1 cellular context compared by ENCODE assay signal in genomic region chr2:172427990-172428840, GRCh38.
TF ChIP-seq lines count a peak whose summit lies in the region.

No MANE protein-coding gene starts in this region.

TF ChIP-seq in HepG2, 621 proteins besides CTCF, POLR2A, EP300 and RAD21 (continued from another document and continues in another):
- TF ChIP-seq HOXA7 (CRISPR knock-in tag; IDR thresholded peaks at IDR 0.05) (no peak), PCBP2 (optimal IDR thresholded peaks at IDR 0.05; ENCODE audit: low read depth, low read length, poor library complexity, severe bottlenecking) (no peak), HIVEP1 (CRISPR knock-in tag; IDR thresholded peaks at IDR 0.05) (0 out of 2 replicates have a peak, but pooled peaks have one; percentile 51), ZNF749 (CRISPR knock-in tag; IDR thresholded peaks at IDR 0.05; ENCODE audit: borderline replicate concordance) (0 out of 2 replicates have a peak, but pooled peaks have one; percentile 27), POLR2AphosphoS5 (IDR thresholded peaks at IDR 0.05; ENCODE audit: low read depth, low read length) (no peak), ZFP37 (CRISPR knock-in tag; IDR thresholded peaks at IDR 0.05; ENCODE audit: borderline replicate concordance) (no peak), MIXL1 (CRISPR knock-in tag; IDR thresholded peaks at IDR 0.05) (no peak), EEA1 (CRISPR knock-in tag; IDR thresholded peaks at IDR 0.05; ENCODE audit: borderline replicate concordance) (no peak), ZNF572 (CRISPR knock-in tag; IDR thresholded peaks at IDR 0.05) (no peak), JARID2 (CRISPR knock-in tag; IDR thresholded peaks at IDR 0.05; ENCODE audit: insufficient replicate concordance) (no peak), RBAK (CRISPR knock-in tag; IDR thresholded peaks at IDR 0.05) (0 out of 2 replicates have a peak, but pooled peaks have one; percentile 32), ZNF619 (CRISPR knock-in tag; IDR thresholded peaks at IDR 0.05) (no peak), RFXAP (CRISPR knock-in tag; IDR thresholded peaks at IDR 0.05; ENCODE audit: borderline replicate concordance) (peak; percentile 74; the same call in 1 of the 2 replicates), SNAPC5 (CRISPR knock-in tag; IDR thresholded peaks at IDR 0.05; ENCODE audit: borderline replicate concordance) (0 out of 2 replicates have a peak, but pooled peaks have one; percentile 52), PRMT3 (CRISPR knock-in tag; IDR thresholded peaks at IDR 0.05; ENCODE audit: borderline replicate concordance, low read depth) (no peak), NFE2L2 (IDR thresholded peaks at IDR 0.05; ENCODE audit: low read length) (no peak), KAT7 (CRISPR knock-in tag; IDR thresholded peaks at IDR 0.05; ENCODE audit: borderline replicate concordance) (no peak), ZNF773 (CRISPR knock-in tag; IDR thresholded peaks at IDR 0.05; ENCODE audit: borderline replicate concordance) (no peak), FOXP1 (IDR thresholded peaks at IDR 0.05) (no peak), FOXP1 (CRISPR knock-in tag; IDR thresholded peaks at IDR 0.05) (no peak), ARID2 (CRISPR knock-in tag; IDR thresholded peaks at IDR 0.05; ENCODE audit: borderline replicate concordance) (no peak), ZNF317 (CRISPR knock-in tag; IDR thresholded peaks at IDR 0.05) (no peak; the same call in 1 of the 2 replicates), PRDM15 (CRISPR knock-in tag; IDR thresholded peaks at IDR 0.05) (0 out of 2 replicates have a peak, but pooled peaks have one; percentile 21), STAT6 (CRISPR knock-in tag; IDR thresholded peaks at IDR 0.05; ENCODE audit: borderline replicate concordance) (no peak), ZC3H13 (CRISPR knock-in tag; IDR thresholded peaks at IDR 0.05) (no peak), TEAD2 (CRISPR knock-in tag; IDR thresholded peaks at IDR 0.05) (no peak), NFIC (IDR thresholded peaks at IDR 0.05; ENCODE audit: low read length) (no peak), PHB2 (IDR thresholded peaks at IDR 0.05; ENCODE audit: partially characterized antibody) (no peak), BCL6 (CRISPR knock-in tag; IDR thresholded peaks at IDR 0.05) (no peak), ZNF44 (CRISPR knock-in tag; IDR thresholded peaks at IDR 0.05) (no peak), ZNF142 (CRISPR knock-in tag; IDR thresholded peaks at IDR 0.05) (no peak), TGIF2 (CRISPR knock-in tag; IDR thresholded peaks at IDR 0.05) (0 out of 2 replicates have a peak, but pooled peaks have one; percentile 6), YY1 (IDR thresholded peaks at IDR 0.05; ENCODE audit: insufficient read depth, insufficient replicate concordance, low read depth, low read length) (peak; percentile 87), RFXANK (CRISPR knock-in tag; IDR thresholded peaks at IDR 0.05) (no peak), ZNF510 (CRISPR knock-in tag; IDR thresholded peaks at IDR 0.05; ENCODE audit: low read depth) (no peak)
- TF ChIP-seq, protein P1, sequence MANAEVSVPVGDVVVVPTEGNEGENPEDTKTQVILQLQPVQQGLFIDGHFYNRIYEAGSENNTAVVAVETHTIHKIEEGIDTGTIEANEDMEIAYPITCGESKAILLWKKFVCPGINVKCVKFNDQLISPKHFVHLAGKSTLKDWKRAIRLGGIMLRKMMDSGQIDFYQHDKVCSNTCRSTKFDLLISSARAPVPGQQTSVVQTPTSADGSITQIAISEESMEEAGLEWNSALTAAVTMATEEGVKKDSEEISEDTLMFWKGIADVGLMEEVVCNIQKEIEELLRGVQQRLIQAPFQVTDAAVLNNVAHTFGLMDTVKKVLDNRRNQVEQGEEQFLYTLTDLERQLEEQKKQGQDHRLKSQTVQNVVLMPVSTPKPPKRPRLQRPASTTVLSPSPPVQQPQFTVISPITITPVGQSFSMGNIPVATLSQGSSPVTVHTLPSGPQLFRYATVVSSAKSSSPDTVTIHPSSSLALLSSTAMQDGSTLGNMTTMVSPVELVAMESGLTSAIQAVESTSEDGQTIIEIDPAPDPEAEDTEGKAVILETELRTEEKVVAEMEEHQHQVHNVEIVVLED (CRISPR knock-in tag; IDR thresholded peaks at IDR 0.05; ENCODE audit: borderline replicate concordance): 0 out of 2 replicates have a peak, but pooled peaks have one; percentile 42
- TF ChIP-seq, protein P2, sequence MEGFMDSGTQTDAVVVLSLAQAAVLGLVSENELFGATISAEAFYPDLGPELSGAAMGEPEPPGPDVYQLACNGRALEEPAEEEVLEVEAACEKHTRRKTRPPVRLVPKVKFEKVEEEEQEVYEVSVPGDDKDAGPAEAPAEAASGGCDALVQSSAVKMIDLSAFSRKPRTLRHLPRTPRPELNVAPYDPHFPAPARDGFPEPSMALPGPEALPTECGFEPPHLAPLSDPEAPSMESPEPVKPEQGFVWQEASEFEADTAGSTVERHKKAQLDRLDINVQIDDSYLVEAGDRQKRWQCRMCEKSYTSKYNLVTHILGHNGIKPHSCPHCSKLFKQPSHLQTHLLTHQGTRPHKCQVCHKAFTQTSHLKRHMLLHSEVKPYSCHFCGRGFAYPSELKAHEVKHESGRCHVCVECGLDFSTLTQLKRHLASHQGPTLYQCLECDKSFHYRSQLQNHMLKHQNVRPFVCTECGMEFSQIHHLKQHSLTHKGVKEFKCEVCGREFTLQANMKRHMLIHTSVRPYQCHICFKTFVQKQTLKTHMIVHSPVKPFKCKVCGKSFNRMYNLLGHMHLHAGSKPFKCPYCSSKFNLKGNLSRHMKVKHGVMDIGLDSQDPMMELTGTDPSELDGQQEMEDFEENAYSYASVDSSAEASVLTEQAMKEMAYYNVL (CRISPR knock-in tag; IDR thresholded peaks at IDR 0.05; ENCODE audit: borderline replicate concordance): no peak
- TF ChIP-seq, protein P3, sequence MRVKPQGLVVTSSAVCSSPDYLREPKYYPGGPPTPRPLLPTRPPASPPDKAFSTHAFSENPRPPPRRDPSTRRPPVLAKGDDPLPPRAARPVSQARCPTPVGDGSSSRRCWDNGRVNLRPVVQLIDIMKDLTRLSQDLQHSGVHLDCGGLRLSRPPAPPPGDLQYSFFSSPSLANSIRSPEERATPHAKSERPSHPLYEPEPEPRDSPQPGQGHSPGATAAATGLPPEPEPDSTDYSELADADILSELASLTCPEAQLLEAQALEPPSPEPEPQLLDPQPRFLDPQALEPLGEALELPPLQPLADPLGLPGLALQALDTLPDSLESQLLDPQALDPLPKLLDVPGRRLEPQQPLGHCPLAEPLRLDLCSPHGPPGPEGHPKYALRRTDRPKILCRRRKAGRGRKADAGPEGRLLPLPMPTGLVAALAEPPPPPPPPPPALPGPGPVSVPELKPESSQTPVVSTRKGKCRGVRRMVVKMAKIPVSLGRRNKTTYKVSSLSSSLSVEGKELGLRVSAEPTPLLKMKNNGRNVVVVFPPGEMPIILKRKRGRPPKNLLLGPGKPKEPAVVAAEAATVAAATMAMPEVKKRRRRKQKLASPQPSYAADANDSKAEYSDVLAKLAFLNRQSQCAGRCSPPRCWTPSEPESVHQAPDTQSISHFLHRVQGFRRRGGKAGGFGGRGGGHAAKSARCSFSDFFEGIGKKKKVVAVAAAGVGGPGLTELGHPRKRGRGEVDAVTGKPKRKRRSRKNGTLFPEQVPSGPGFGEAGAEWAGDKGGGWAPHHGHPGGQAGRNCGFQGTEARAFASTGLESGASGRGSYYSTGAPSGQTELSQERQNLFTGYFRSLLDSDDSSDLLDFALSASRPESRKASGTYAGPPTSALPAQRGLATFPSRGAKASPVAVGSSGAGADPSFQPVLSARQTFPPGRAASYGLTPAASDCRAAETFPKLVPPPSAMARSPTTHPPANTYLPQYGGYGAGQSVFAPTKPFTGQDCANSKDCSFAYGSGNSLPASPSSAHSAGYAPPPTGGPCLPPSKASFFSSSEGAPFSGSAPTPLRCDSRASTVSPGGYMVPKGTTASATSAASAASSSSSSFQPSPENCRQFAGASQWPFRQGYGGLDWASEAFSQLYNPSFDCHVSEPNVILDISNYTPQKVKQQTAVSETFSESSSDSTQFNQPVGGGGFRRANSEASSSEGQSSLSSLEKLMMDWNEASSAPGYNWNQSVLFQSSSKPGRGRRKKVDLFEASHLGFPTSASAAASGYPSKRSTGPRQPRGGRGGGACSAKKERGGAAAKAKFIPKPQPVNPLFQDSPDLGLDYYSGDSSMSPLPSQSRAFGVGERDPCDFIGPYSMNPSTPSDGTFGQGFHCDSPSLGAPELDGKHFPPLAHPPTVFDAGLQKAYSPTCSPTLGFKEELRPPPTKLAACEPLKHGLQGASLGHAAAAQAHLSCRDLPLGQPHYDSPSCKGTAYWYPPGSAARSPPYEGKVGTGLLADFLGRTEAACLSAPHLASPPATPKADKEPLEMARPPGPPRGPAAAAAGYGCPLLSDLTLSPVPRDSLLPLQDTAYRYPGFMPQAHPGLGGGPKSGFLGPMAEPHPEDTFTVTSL (CRISPR knock-in tag; IDR thresholded peaks at IDR 0.05; ENCODE audit: borderline replicate concordance): no peak
